1 cellular context compared by ENCODE assay signal in genomic region chr1:234631721-234632125, GRCh38.
TF ChIP-seq lines count a peak whose summit lies in the region.

No MANE protein-coding gene starts in this region.

TF ChIP-seq in K562, 482 proteins besides CTCF, POLR2A, EP300 and RAD21 (continued from another document):
- peak; percentile 14; the same call in 1 of the 2 replicates for TF ChIP-seq USF2 (CRISPR knock-in tag; IDR thresholded peaks at IDR 0.05)
- TF ChIP-seq, protein P1, sequence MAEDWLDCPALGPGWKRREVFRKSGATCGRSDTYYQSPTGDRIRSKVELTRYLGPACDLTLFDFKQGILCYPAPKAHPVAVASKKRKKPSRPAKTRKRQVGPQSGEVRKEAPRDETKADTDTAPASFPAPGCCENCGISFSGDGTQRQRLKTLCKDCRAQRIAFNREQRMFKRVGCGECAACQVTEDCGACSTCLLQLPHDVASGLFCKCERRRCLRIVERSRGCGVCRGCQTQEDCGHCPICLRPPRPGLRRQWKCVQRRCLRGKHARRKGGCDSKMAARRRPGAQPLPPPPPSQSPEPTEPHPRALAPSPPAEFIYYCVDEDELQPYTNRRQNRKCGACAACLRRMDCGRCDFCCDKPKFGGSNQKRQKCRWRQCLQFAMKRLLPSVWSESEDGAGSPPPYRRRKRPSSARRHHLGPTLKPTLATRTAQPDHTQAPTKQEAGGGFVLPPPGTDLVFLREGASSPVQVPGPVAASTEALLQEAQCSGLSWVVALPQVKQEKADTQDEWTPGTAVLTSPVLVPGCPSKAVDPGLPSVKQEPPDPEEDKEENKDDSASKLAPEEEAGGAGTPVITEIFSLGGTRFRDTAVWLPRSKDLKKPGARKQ (CRISPR knock-in tag; IDR thresholded peaks at IDR 0.05) = no peak
- 0 out of 2 replicates have a peak, but pooled peaks have one; percentile 50 for TF ChIP-seq FOSL1 (tag; conservative IDR thresholded peaks at IDR 0.05)
- TF ChIP-seq PML (IDR thresholded peaks at IDR 0.05; ENCODE audit: low read length) = no peak
- no peak for TF ChIP-seq NFIX (CRISPR knock-in tag; IDR thresholded peaks at IDR 0.05; ENCODE audit: low read depth)
- TF ChIP-seq SMAD3 (CRISPR knock-in tag; conservative IDR thresholded peaks at IDR 0.05) = no peak
